12 cellular contexts compared by ENCODE assay signal in genomic region chr1:220990417-220991337, GRCh38.
DNase-seq lines count a peak whose midpoint lies in the region; ATAC-seq and TF ChIP-seq lines count a peak whose summit lies in the region.
"Had no signal": no experiment of that assay in that cellular context is flagged by ENCODE, and none has a peak within 500 bp of the region (broad histone marks: within the 10 kb centered on the region; RNA-seq: fewer than 3 reads in every experiment).

No MANE protein-coding gene starts in this region.

- ATAC-seq in right cardiac atrium: no peak
- ATAC-seq in activated naive CD4-positive, alpha-beta T cell treated with anti-CD3 and anti-CD28 coated beads, Interleukin-2, amount 50 U/mL, for 72 hours: no peak
- no peak for ATAC-seq in HG02970 (IDR thresholded peaks at IDR 0.05; ENCODE audit: low FRiP score, unreplicated experiment)
- ATAC-seq in left ventricle myocardium superior: no peak
- ATAC-seq: stimulated activated effector memory CD8-positive, alpha-beta T cell treated with anti-CD3 and anti-CD28 coated beads, Interleukin-12 subunit alpha, Interleukin-12 subunit beta, amount 100 ng/mL, for 72 hours had no signal

- TF ChIP-seq CTCF in cardiac muscle cell (IDR thresholded peaks at IDR 0.05; ENCODE audit: low read depth, low read length): peak; percentile 9

- no peak overlapping the region for H3K4me3 ChIP-seq in cardiac muscle cell
- H3K4me3 ChIP-seq in right cardiac atrium (ENCODE audit: low read length): no peak overlapping the region

- peaks cover 39% of the 10 kb centered on the region for H3K27me3 ChIP-seq in cardiac muscle cell
- no peaks in the 10 kb centered on the region for H3K27me3 ChIP-seq in right cardiac atrium (ENCODE audit: control insufficient read depth, insufficient read depth)

- DNase-seq in cardiac muscle cell (ENCODE audit: low read depth in 1 of 2, low spot score in 1 of 2) (peak in 1 of 2 donors; percentile 59), right cardiac atrium (no peak), T1000 (lab: John Stamatoyannopoulos, UW) (peak; percentile 22), fibroblast of the conjunctiva (ENCODE audit: low read depth) (peak; percentile 56), NCI-H1417 treated with DMSO at 0.1 percent for 48 hours (lab: John Stamatoyannopoulos, UW) (no peak), left ventricle myocardium superior (no peak)
- DNase-seq in activated naive CD4-positive, alpha-beta T cell treated with anti-CD3 and anti-CD28 coated beads, Interleukin-2, amount 50 U/mL, for 72 hours (ENCODE audit: low spot score in 2 of 2): no peak
- DNase-seq: NCI-H2227 treated with DMSO at 0.1 percent for 48 hours, T-helper 9 cell had no signal

- intact Hi-C loops in right cardiac atrium (cut with DNase I) (no loop called here), left ventricle myocardium superior (cut with micrococcal nuclease) (no loop called here)

- no peak overlapping the region for H3K27ac ChIP-seq in cardiac muscle cell
- H3K27ac ChIP-seq in right cardiac atrium (ENCODE audit: low read length): no peak overlapping the region

- H3K4me1 ChIP-seq in cardiac muscle cell (ENCODE audit: low read depth) (no peaks in the 10 kb centered on the region), right cardiac atrium (ENCODE audit: control insufficient read depth, insufficient read depth, low read length) (no peaks in the 10 kb centered on the region)

- no peaks in the 10 kb centered on the region for H3K36me3 Mint-ChIP-seq in activated naive CD4-positive, alpha-beta T cell treated with anti-CD3 and anti-CD28 coated beads, Interleukin-2, amount 50 U/mL, for 72 hours
- H3K36me3 Mint-ChIP-seq: stimulated activated effector memory CD8-positive, alpha-beta T cell treated with anti-CD3 and anti-CD28 coated beads, Interleukin-12 subunit alpha, Interleukin-12 subunit beta, amount 100 ng/mL, for 72 hours had no signal

- H3K9me3 Mint-ChIP-seq in activated naive CD4-positive, alpha-beta T cell treated with anti-CD3 and anti-CD28 coated beads, Interleukin-2, amount 50 U/mL, for 72 hours: peaks cover 0 to 4% of the 10 kb centered on the region in 2 donors

- H3K9me3 ChIP-seq in cardiac muscle cell (ENCODE audit: low read depth) (no peaks in the 10 kb centered on the region), right cardiac atrium (ENCODE audit: control insufficient read depth, low read length) (no peaks in the 10 kb centered on the region)

- H3K27ac Mint-ChIP-seq in activated naive CD4-positive, alpha-beta T cell treated with anti-CD3 and anti-CD28 coated beads, Interleukin-2, amount 50 U/mL, for 72 hours: no peak overlapping the region
- H3K27ac Mint-ChIP-seq: B cell; stimulated activated effector memory CD8-positive, alpha-beta T cell treated with anti-CD3 and anti-CD28 coated beads, Interleukin-12 subunit alpha, Interleukin-12 subunit beta, amount 100 ng/mL, for 72 hours had no signal

- no peaks in the 10 kb centered on the region for H3K36me3 ChIP-seq in cardiac muscle cell

- WGBS in right cardiac atrium: 55% methylated on average over 2 of the region's 2 CpGs

Comparison
In these comparisons a context has a peak if more than half of its experiments do, and no peak if none do; other contexts are left out.
1. DNase-seq: peak in T1000 (single experiment) and fibroblast of the conjunctiva (single experiment); none in right cardiac atrium (0 of 3), NCI-H1417 treated with DMSO at 0.1 percent for 48 hours (single experiment), activated naive CD4-positive, alpha-beta T cell treated with anti-CD3 and anti-CD28 coated beads, Interleukin-2, amount 50 U/mL, for 72 hours (0 of 2) and left ventricle myocardium superior (single experiment).